In the genomic region with DNA sequence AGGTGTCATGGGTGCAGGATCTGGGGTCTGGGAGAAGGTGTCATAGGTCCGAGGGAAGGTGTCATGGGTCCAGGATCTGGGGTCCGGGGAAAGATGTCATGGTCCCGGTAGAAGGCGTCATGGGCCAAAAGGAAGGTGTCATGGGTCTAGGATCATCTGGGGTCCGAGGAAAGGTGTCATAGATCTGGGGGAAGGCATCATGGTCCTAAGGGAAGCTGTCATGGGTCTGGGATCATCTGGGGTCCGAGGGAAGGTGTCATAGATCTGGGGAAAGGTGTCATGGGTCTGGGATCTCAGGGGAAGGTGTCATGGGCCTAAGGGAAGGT, we compare ENCODE assay signal across 10 cellular contexts. TPM values are rescaled to one million over a fixed set of nuclear protein-coding genes. Genes with fewer than 3 reads are reported as not detected.
DNase-seq lines count a peak whose midpoint lies in the region; FAIRE-seq and TF ChIP-seq lines count a peak whose summit lies in the region.
"Had no signal": no experiment of that assay in that cellular context is flagged by ENCODE, and none has a peak within 500 bp of the region (broad histone marks: within the 10 kb centered on the region; RNA-seq: fewer than 3 reads in every experiment).

No MANE protein-coding gene starts in this region.

- POLR2A ChIA-PET in CD8-positive, alpha-beta memory T cell (lab: Charles Lee) = interaction anchor here (1.2 kb wide), 2 partner anchors 46 to 58 kb away, joined by 4 read pairs; a partner anchor contains a TSS
- POLR2A ChIA-PET in PC-9 (lab: Charles Lee; ENCODE audit: unreplicated experiment) = no interaction called here
- POLR2A ChIA-PET in endothelial cell of umbilical vein (lab: Charles Lee) = no interaction called here

- H3K9me3 ChIP-seq in CD8-positive, alpha-beta memory T cell (ENCODE audit: low read length) = no peaks in the 10 kb centered on the region
- H3K9me3 ChIP-seq in PC-9 (ENCODE audit: insufficient read depth, low read depth) (no peaks in the 10 kb centered on the region), endothelial cell of umbilical vein (replicated peaks; ENCODE audit: control insufficient read depth, insufficient read depth, low read length) (no peaks in the 10 kb centered on the region), ovary (no peaks in the 10 kb centered on the region)

- TF ChIP-seq POLR2A in endothelial cell of umbilical vein (IDR thresholded peaks at IDR 0.05; ENCODE audit: low read depth, low read length) = no peak
- TF ChIP-seq POLR2A in ovary (IDR thresholded peaks at IDR 0.05) = no peak

- H3K4me3 ChIP-seq in CD8-positive, alpha-beta memory T cell (ENCODE audit: low read length) = peak overlapping the region; percentile 63
- H3K4me3 ChIP-seq in PC-9 (peak overlapping the region; percentile 81; the same call in 1 of the 2 replicates), endothelial cell of umbilical vein (replicated peaks in 1 of 3; ENCODE audit: insufficient read depth in 1 of 3, low read depth in 1 of 3, low read length in 3 of 3) (peak overlapping the region in 2 of 3 experiments; percentile 44 to 79), ovary (peak overlapping the region; percentile 86)

- H3K27me3 Mint-ChIP-seq in CD8-positive, alpha-beta memory T cell = peaks cover 0 to 1% of the 10 kb centered on the region in 2 donors

- no peak for TF ChIP-seq CTCF in PC-9 (conservative IDR thresholded peaks at IDR 0.05)
- no peak for TF ChIP-seq CTCF in endothelial cell of umbilical vein (IDR thresholded peaks at IDR 0.05; ENCODE audit: extremely low read depth in 1 of 2, insufficient read depth in 1 of 2, low read depth in 1 of 2, low read length in 2 of 2)
- no peak for TF ChIP-seq CTCF in ovary (IDR thresholded peaks at IDR 0.05)

- WGBS in ovary, 3 donors = 40 to 60% (median 50%) methylated on average over 6 of the region's 6 CpGs

- no peak for TF ChIP-seq EP300 in ovary (IDR thresholded peaks at IDR 0.05)

- peaks cover 0 to 23% (median 0%) of the 10 kb centered on the region in 3 donors for H3K36me3 Mint-ChIP-seq in CD8-positive, alpha-beta memory T cell

- H3K79me2 ChIP-seq in PC-9 (ENCODE audit: low read depth) = peaks cover 65% of the 10 kb centered on the region
- peaks cover 27% of the 10 kb centered on the region for H3K79me2 ChIP-seq in endothelial cell of umbilical vein (ENCODE audit: control insufficient read depth, insufficient read depth, low read length)

- peaks cover 26% of the 10 kb centered on the region for H3K4me1 ChIP-seq in CD8-positive, alpha-beta memory T cell (ENCODE audit: insufficient read depth, low read length)
- H3K4me1 ChIP-seq in PC-9 (replicated peaks; ENCODE audit: insufficient read depth) (peaks cover 46% of the 10 kb centered on the region), endothelial cell of umbilical vein (ENCODE audit: control insufficient read depth, extremely low read depth, insufficient read depth, low read length) (peaks cover 16% of the 10 kb centered on the region), ovary (ENCODE audit: insufficient read depth) (peaks cover 13% of the 10 kb centered on the region)

- intact Hi-C loops in PC-9 (cut with micrococcal nuclease; ENCODE audit: unreplicated experiment) = no loop called here
- intact Hi-C loops in endothelial cell of umbilical vein (cut with micrococcal nuclease) = no loop called here
- intact Hi-C loops in ovary (cut with DNase I) = loop anchor here in 2 of 4 donors (5.0 kb wide), 2 partner anchors 36 to 46 kb away; a partner anchor contains a TSS

- H3K4me1 Mint-ChIP-seq in CD8-positive, alpha-beta memory T cell = peaks cover 30 to 58% (median 30%) of the 10 kb centered on the region in 3 donors

- H3F3A ChIP-seq in PC-9 (ENCODE audit: insufficient read depth, low read depth) = peaks cover 35% of the 10 kb centered on the region

- no peak for DNase-seq in CD8-positive, alpha-beta memory T cell
- DNase-seq in PC-9 = no peak
- no peak for DNase-seq in endothelial cell of umbilical vein (ENCODE audit: low read depth, low spot score)
- DNase-seq in ovary = no peak
- no peak for DNase-seq in NCI-H1417 treated with DMSO at 0.1 percent for 48 hours (lab: John Stamatoyannopoulos, UW)
- no peak for DNase-seq in GF-D8 (lab: John Stamatoyannopoulos, UW)
- DNase-seq in NCI-H1930 (lab: John Stamatoyannopoulos, UW) = no peak
- no peak for DNase-seq in NCI-H1105 treated with DMSO at 0.1 percent for 48 hours (lab: John Stamatoyannopoulos, UW)
- DNase-seq: NCI-H69 had no signal

- CTCF ChIA-PET in CD8-positive, alpha-beta memory T cell (lab: Charles Lee) = no interaction called here
- CTCF ChIA-PET in PC-9 (lab: Charles Lee) = no interaction called here
- CTCF ChIA-PET in endothelial cell of umbilical vein (lab: Charles Lee) = interaction anchor here (0.7 to 1.2 kb wide), 8 partner anchors 11 to 68 kb away, joined by 3 to 8 read pairs (median 3); a partner anchor contains a TSS

- no peak for FAIRE-seq in endothelial cell of umbilical vein (lab: Jason Lieb, UNC)
- FAIRE-seq: frontal cortex had no signal

- H3K4me2 ChIP-seq in PC-9 (peak overlapping the region; percentile 99), endothelial cell of umbilical vein (ENCODE audit: insufficient read depth, low read length) (peak overlapping the region; percentile 53)

- H4K20me1 ChIP-seq in PC-9 (ENCODE audit: insufficient read depth) = peaks cover 39% of the 10 kb centered on the region
- H4K20me1 ChIP-seq in endothelial cell of umbilical vein (replicated peaks; ENCODE audit: control insufficient read depth, extremely low read depth, insufficient read depth, low read length) = no peaks in the 10 kb centered on the region

- H3K9me1 ChIP-seq in endothelial cell of umbilical vein (replicated peaks; ENCODE audit: control insufficient read depth, extremely low read depth, insufficient read depth, low read length) = no peaks in the 10 kb centered on the region

- H2AFZ ChIP-seq in PC-9 (no peak overlapping the region), endothelial cell of umbilical vein (ENCODE audit: low read depth, low read length) (no peak overlapping the region)

- H3K9me3 Mint-ChIP-seq in CD8-positive, alpha-beta memory T cell = no peaks in the 10 kb centered on the region

- H3K9me2 ChIP-seq in PC-9 (ENCODE audit: insufficient read depth) = no peaks in the 10 kb centered on the region

- peak overlapping the region; percentile 50 to 92 (median 83) for H3K27ac Mint-ChIP-seq in CD8-positive, alpha-beta memory T cell

- H3K27ac ChIP-seq in CD8-positive, alpha-beta memory T cell (ENCODE audit: low read depth, low read length) = peak overlapping the region; percentile 57
- H3K27ac ChIP-seq in PC-9 (no peak overlapping the region), endothelial cell of umbilical vein (ENCODE audit: insufficient read depth, low read depth, low read length) (no peak overlapping the region), ovary (no peak overlapping the region)

- H3K36me3 ChIP-seq in CD8-positive, alpha-beta memory T cell (ENCODE audit: insufficient read depth, low read length) = no peaks in the 10 kb centered on the region
- H3K36me3 ChIP-seq in PC-9 (ENCODE audit: low read depth) = no peaks in the 10 kb centered on the region
- H3K36me3 ChIP-seq in endothelial cell of umbilical vein (ENCODE audit: control insufficient read depth in 2 of 2, extremely low read depth in 1 of 2, insufficient read depth in 2 of 2, low read length in 2 of 2) = peaks cover 0 to 3% of the 10 kb centered on the region in 2 experiments
- H3K36me3 ChIP-seq in ovary = no peaks in the 10 kb centered on the region

- H3K4me3 Mint-ChIP-seq in CD8-positive, alpha-beta memory T cell = peak overlapping the region; percentile 83 to 96 (median 90)

- no peaks in the 10 kb centered on the region for H3K27me3 ChIP-seq in CD8-positive, alpha-beta memory T cell (ENCODE audit: insufficient read depth, low read length, poor library complexity, severe bottlenecking)
- H3K27me3 ChIP-seq in PC-9 (ENCODE audit: insufficient read depth, low read depth) = no peaks in the 10 kb centered on the region
- H3K27me3 ChIP-seq in endothelial cell of umbilical vein (ENCODE audit: control insufficient read depth in 2 of 2, insufficient read depth in 2 of 2, low read length in 2 of 2) = no peaks in the 10 kb centered on the region
- H3K27me3 ChIP-seq in ovary = no peaks in the 10 kb centered on the region

- dilution Hi-C loops in endothelial cell of umbilical vein (cut with MboI; ENCODE audit: extremely low pct_ligation_motif_present, low sequenced_read_pairs) = no loop called here

- no TSS peak for BruUV-seq in PC-9 (replicated peaks; lab: Mats Ljungman, UMichigan)
- BruUV-seq in endothelial cell of umbilical vein (replicated peaks; lab: Mats Ljungman, UMichigan) = no TSS peak

- H3K9ac ChIP-seq in endothelial cell of umbilical vein (replicated peaks; ENCODE audit: extremely low read depth, insufficient read depth, low read length) = peak overlapping the region; percentile 64

RNA-seq across cellular contexts. Expression of a gene that starts 1.0 kb away (rescaled TPM):
- total RNA-seq in CD8-positive, alpha-beta memory T cell = 10 to 100 TPM; 12.3 to 13.3 TPM
- 22.8 TPM for polyA plus RNA-seq in CD8-positive, alpha-beta memory T cell
- total RNA-seq in PC-9 (2021) = 43.6 and 47.1 TPM in 2 replicates
- total RNA-seq in endothelial cell of umbilical vein = 16.7 and 18.8 TPM in 2 replicates
- 12.4 and 16.3 TPM in 2 replicates for polyA plus RNA-seq in endothelial cell of umbilical vein
- 8.3 and 10.9 TPM in 2 replicates for polyA plus RNA-seq in endothelial cell of umbilical vein (2011; cell fraction: cytosol; rRNA removed)
- polyA plus RNA-seq in endothelial cell of umbilical vein (2011; cell fraction: nucleus; rRNA removed) = 13.7 and 15.5 TPM in 2 replicates
- 11.0 and 14.9 TPM in 2 replicates for polyA plus RNA-seq in endothelial cell of umbilical vein (2012)
- 7.6 and 8.3 TPM in 2 replicates for polyA minus RNA-seq in endothelial cell of umbilical vein
- polyA minus RNA-seq in endothelial cell of umbilical vein (2011; cell fraction: cytosol; rRNA and poly(A)+ RNA removed) = 17.3 TPM
- polyA minus RNA-seq in endothelial cell of umbilical vein (2011; cell fraction: nucleus; rRNA and poly(A)+ RNA removed) = 3.1 and 6.3 TPM in 2 replicates
- total RNA-seq in ovary = 10 to 100 TPM; 11.7 to 24.1 (median 21.4) TPM
- polyA plus RNA-seq in ovary = 10 to 100 TPM in 1 of 2 donors, 1 to 10 TPM in 1; 1.9 to 21.0 TPM

RNA-seq across cellular contexts. Expression of a gene that starts 21.1 kb away (rescaled TPM):
- 10 to 100 TPM; 47.4 to 50.1 TPM for total RNA-seq in CD8-positive, alpha-beta memory T cell
- polyA plus RNA-seq in CD8-positive, alpha-beta memory T cell = 14.0 TPM
- 72.5 and 96.1 TPM in 2 replicates for total RNA-seq in PC-9 (2021)
- 56.8 and 67.7 TPM in 2 replicates for total RNA-seq in endothelial cell of umbilical vein
- polyA plus RNA-seq in endothelial cell of umbilical vein = 66.9 and 82.9 TPM in 2 replicates
- polyA plus RNA-seq in endothelial cell of umbilical vein (2011; cell fraction: cytosol; rRNA removed) = 30.5 and 46.1 TPM in 2 replicates
- polyA plus RNA-seq in endothelial cell of umbilical vein (2011; cell fraction: nucleus; rRNA removed) = 108 and 124 TPM in 2 replicates
- polyA plus RNA-seq in endothelial cell of umbilical vein (2012) = 21.3 and 30.6 TPM in 2 replicates
- polyA minus RNA-seq in endothelial cell of umbilical vein = 42.4 and 65.2 TPM in 2 replicates
- polyA minus RNA-seq in endothelial cell of umbilical vein (2011; cell fraction: cytosol; rRNA and poly(A)+ RNA removed) = 51.1 TPM
- polyA minus RNA-seq in endothelial cell of umbilical vein (2011; cell fraction: nucleus; rRNA and poly(A)+ RNA removed) = 30.8 and 49.5 TPM in 2 replicates
- total RNA-seq in ovary = 10 to 100 TPM; 24.1 to 47.7 (median 39.8) TPM
- 10 to 100 TPM in 1 of 2 donors, 1 to 10 TPM in 1; 4.3 to 36.3 TPM for polyA plus RNA-seq in ovary

RNA-seq across cellular contexts. Expression of a gene that starts 24.0 kb away (rescaled TPM):
- under 1 TPM; 0.55 to 0.59 TPM for total RNA-seq in CD8-positive, alpha-beta memory T cell
- 1.6 TPM for polyA plus RNA-seq in CD8-positive, alpha-beta memory T cell
- total RNA-seq in PC-9 (2021) (not detected in 2 replicates), endothelial cell of umbilical vein (0.30 and 0.73 TPM in 2 replicates), ovary (10 to 100 TPM in 1 of 7 donors, 1 to 10 TPM in 6; 3.2 to 15.4 (median 5.0) TPM)
- polyA plus RNA-seq in endothelial cell of umbilical vein (0.94 and 0.96 TPM in 2 replicates), ovary (1 to 10 TPM in 1 of 2 donors, under 1 TPM in 1; 0.53 to 5.9 TPM)
- polyA plus RNA-seq in endothelial cell of umbilical vein (2011; cell fraction: cytosol; rRNA removed) = 0.40 and 0.55 TPM in 2 replicates
- polyA plus RNA-seq in endothelial cell of umbilical vein (2011; cell fraction: nucleus; rRNA removed) = 0.61 and 0.97 TPM in 2 replicates
- 0.44 and 0.56 TPM in 2 replicates for polyA plus RNA-seq in endothelial cell of umbilical vein (2012)
- polyA minus RNA-seq in endothelial cell of umbilical vein = 0.42 TPM in 1 of 2 replicates, not detected in the other
- polyA minus RNA-seq in endothelial cell of umbilical vein (2011; cell fraction: cytosol; rRNA and poly(A)+ RNA removed) = not detected
- polyA minus RNA-seq in endothelial cell of umbilical vein (2011; cell fraction: nucleus; rRNA and poly(A)+ RNA removed) = 0.34 and 0.38 TPM in 2 replicates

RNA-seq across cellular contexts. Expression of a gene that starts 30.6 kb away (rescaled TPM):
- not detected for total RNA-seq in CD8-positive, alpha-beta memory T cell
- polyA plus RNA-seq in CD8-positive, alpha-beta memory T cell = not detected
- total RNA-seq in PC-9 (2021) = 0.35 TPM in 1 of 2 replicates, not detected in the other
- total RNA-seq in endothelial cell of umbilical vein = not detected in 2 replicates
- polyA plus RNA-seq in endothelial cell of umbilical vein = not detected in 2 replicates
- not detected in 2 replicates for polyA plus RNA-seq in endothelial cell of umbilical vein (2011; cell fraction: cytosol; rRNA removed)
- polyA plus RNA-seq in endothelial cell of umbilical vein (2011; cell fraction: nucleus; rRNA removed) = not detected in 2 replicates
- not detected in 2 replicates for polyA plus RNA-seq in endothelial cell of umbilical vein (2012)
- not detected in 2 replicates for polyA minus RNA-seq in endothelial cell of umbilical vein
- polyA minus RNA-seq in endothelial cell of umbilical vein (2011; cell fraction: cytosol; rRNA and poly(A)+ RNA removed) = not detected
- polyA minus RNA-seq in endothelial cell of umbilical vein (2011; cell fraction: nucleus; rRNA and poly(A)+ RNA removed) = not detected in 2 replicates
- total RNA-seq in ovary = not detected
- not detected for polyA plus RNA-seq in ovary
- total RNA-seq: frontal cortex had no signal

RNA-seq across cellular contexts. Expression of a gene that starts 39.9 kb away (rescaled TPM):
- under 1 TPM; 0.11 to 0.22 TPM for total RNA-seq in CD8-positive, alpha-beta memory T cell
- polyA plus RNA-seq in CD8-positive, alpha-beta memory T cell = 0.09 TPM
- total RNA-seq in PC-9 (2021) (6.9 and 9.2 TPM in 2 replicates), endothelial cell of umbilical vein (0.28 and 0.40 TPM in 2 replicates), ovary (1 to 10 TPM in 5 of 7 donors, under 1 TPM in 2; 0.57 to 2.6 (median 1.3) TPM)
- polyA plus RNA-seq in endothelial cell of umbilical vein (0.03 and 0.06 TPM in 2 replicates), ovary (under 1 TPM; 0.10 to 0.59 TPM)
- 0.03 TPM in 1 of 2 replicates, not detected in the other for polyA plus RNA-seq in endothelial cell of umbilical vein (2011; cell fraction: cytosol; rRNA removed)
- polyA plus RNA-seq in endothelial cell of umbilical vein (2011; cell fraction: nucleus; rRNA removed) = 0.24 and 0.28 TPM in 2 replicates
- not detected in 2 replicates for polyA plus RNA-seq in endothelial cell of umbilical vein (2012)
- polyA minus RNA-seq in endothelial cell of umbilical vein = 0.10 and 0.15 TPM in 2 replicates
- 7.5 TPM for polyA minus RNA-seq in endothelial cell of umbilical vein (2011; cell fraction: cytosol; rRNA and poly(A)+ RNA removed)
- 0.14 and 0.48 TPM in 2 replicates for polyA minus RNA-seq in endothelial cell of umbilical vein (2011; cell fraction: nucleus; rRNA and poly(A)+ RNA removed)
